In the genomic region with DNA sequence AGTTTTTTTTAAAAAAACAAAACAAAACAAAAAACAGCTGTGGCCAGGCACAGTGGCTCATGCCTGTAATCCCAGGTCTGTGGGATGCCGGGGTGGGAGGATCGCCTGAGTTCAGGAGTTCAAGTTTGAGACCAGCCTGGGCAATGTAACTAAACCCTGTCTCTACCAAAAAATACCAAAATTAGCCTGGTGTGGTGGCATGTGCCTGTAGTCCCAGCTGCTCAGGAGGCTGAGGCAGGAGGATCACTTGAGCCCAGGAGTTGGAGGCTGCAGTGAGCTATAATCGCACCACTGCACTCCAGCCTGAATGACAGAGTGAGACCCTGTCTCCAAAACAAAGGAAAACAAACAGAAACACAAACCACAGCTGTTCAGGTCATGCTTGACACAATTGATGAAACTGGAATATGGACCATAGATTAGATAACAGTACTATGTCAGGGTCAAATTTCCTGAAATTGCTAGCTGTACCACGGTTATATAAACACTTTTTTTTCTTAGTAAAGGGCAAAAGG, we compare ENCODE assay signal across 1 cellular context.
A peak's percentile ranks its signal among the peaks of the same experiment; 100 is the strongest.
TF ChIP-seq lines count a peak whose summit lies in the region.

No MANE protein-coding gene starts in this region.

TF ChIP-seq in HepG2, 621 proteins besides CTCF, POLR2A, EP300 and RAD21 (continued from another document and continues in another):
- 0 out of 2 replicates have a peak, but pooled peaks have one; percentile 25 for TF ChIP-seq ZNF512B (CRISPR knock-in tag; IDR thresholded peaks at IDR 0.05; ENCODE audit: borderline replicate concordance)
- no peak for TF ChIP-seq RBFOX2 (IDR thresholded peaks at IDR 0.05; ENCODE audit: low read depth, low read length)
- TF ChIP-seq, protein P1, sequence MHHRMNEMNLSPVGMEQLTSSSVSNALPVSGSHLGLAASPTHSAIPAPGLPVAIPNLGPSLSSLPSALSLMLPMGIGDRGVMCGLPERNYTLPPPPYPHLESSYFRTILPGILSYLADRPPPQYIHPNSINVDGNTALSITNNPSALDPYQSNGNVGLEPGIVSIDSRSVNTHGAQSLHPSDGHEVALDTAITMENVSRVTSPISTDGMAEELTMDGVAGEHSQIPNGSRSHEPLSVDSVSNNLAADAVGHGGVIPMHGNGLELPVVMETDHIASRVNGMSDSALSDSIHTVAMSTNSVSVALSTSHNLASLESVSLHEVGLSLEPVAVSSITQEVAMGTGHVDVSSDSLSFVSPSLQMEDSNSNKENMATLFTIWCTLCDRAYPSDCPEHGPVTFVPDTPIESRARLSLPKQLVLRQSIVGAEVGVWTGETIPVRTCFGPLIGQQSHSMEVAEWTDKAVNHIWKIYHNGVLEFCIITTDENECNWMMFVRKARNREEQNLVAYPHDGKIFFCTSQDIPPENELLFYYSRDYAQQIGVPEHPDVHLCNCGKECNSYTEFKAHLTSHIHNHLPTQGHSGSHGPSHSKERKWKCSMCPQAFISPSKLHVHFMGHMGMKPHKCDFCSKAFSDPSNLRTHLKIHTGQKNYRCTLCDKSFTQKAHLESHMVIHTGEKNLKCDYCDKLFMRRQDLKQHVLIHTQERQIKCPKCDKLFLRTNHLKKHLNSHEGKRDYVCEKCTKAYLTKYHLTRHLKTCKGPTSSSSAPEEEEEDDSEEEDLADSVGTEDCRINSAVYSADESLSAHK (CRISPR knock-in tag; IDR thresholded peaks at IDR 0.05; ENCODE audit: borderline replicate concordance) = no peak
- TF ChIP-seq ZNF225 (CRISPR knock-in tag; IDR thresholded peaks at IDR 0.05) = no peak
- TF ChIP-seq ZNF746 (CRISPR knock-in tag; IDR thresholded peaks at IDR 0.05) = peak; percentile 51; the same call in 1 of the 2 replicates
- peak; percentile 77 for TF ChIP-seq TFE3 (CRISPR knock-in tag; IDR thresholded peaks at IDR 0.05)
- TF ChIP-seq, protein P2, sequence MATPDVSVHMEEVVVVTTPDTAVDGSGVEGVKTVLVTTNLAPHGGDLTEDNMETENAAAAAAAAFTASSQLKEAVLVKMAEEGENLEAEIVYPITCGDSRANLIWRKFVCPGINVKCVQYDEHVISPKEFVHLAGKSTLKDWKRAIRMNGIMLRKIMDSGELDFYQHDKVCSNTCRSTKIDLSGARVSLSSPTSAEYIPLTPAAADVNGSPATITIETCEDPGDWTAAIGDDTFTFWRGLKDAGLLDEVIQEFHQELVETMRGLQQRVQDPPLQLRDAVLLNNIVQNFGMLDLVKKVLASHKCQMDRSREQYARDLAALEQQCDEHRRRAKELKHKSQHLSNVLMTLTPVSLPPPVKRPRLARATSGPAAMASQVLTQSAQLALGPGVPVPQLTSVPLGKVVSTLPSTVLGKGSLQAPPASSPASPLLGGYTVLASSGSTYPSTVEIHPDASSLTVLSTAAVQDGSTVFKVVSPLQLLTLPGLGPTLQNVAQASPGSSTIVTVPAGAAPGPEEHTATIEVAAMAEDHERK (CRISPR knock-in tag; IDR thresholded peaks at IDR 0.05; ENCODE audit: low read depth) = no peak
- TF ChIP-seq LBX2 (CRISPR knock-in tag; IDR thresholded peaks at IDR 0.05; ENCODE audit: borderline replicate concordance) = no peak
- no peak for TF ChIP-seq ZNF251 (CRISPR knock-in tag; IDR thresholded peaks at IDR 0.05)
- no peak for TF ChIP-seq NCOA5 (CRISPR knock-in tag; IDR thresholded peaks at IDR 0.05)
- TF ChIP-seq NCOA2 (CRISPR knock-in tag; IDR thresholded peaks at IDR 0.05) = peak; percentile 93
- TF ChIP-seq PCBP1 (IDR thresholded peaks at IDR 0.05; ENCODE audit: borderline replicate concordance, low read depth, low read length) = no peak
- peak; percentile 34 for TF ChIP-seq ZNF781 (CRISPR knock-in tag; IDR thresholded peaks at IDR 0.05; ENCODE audit: borderline replicate concordance, not compliant biosample characterization)
- TF ChIP-seq ZSCAN29 (CRISPR knock-in tag; conservative IDR thresholded peaks at IDR 0.05) = no peak
- TF ChIP-seq EEA1 (CRISPR knock-in tag; IDR thresholded peaks at IDR 0.05; ENCODE audit: borderline replicate concordance) = no peak
- TF ChIP-seq ZSCAN9 (CRISPR knock-in tag; IDR thresholded peaks at IDR 0.05; ENCODE audit: borderline replicate concordance) = 0 out of 2 replicates have a peak, but pooled peaks have one; percentile 18
- no peak for TF ChIP-seq GPN1 (CRISPR knock-in tag; IDR thresholded peaks at IDR 0.05; ENCODE audit: borderline replicate concordance)
- TF ChIP-seq BORCS8-MEF2B (CRISPR knock-in tag; IDR thresholded peaks at IDR 0.05) = no peak
- TF ChIP-seq ZNF318 (CRISPR knock-in tag; IDR thresholded peaks at IDR 0.05) = no peak
- peak; percentile 67; the same call in 1 of the 2 replicates for TF ChIP-seq ETV5 (CRISPR knock-in tag; IDR thresholded peaks at IDR 0.05; ENCODE audit: borderline replicate concordance)
- no peak for TF ChIP-seq ZNF775 (CRISPR knock-in tag; IDR thresholded peaks at IDR 0.05; ENCODE audit: borderline replicate concordance)
- 0 out of 2 replicates have a peak, but pooled peaks have one; percentile 39 for TF ChIP-seq ATF1 (CRISPR knock-in tag; IDR thresholded peaks at IDR 0.05)
- peak; percentile 94 for TF ChIP-seq ZNF710 (CRISPR knock-in tag; IDR thresholded peaks at IDR 0.05; ENCODE audit: borderline replicate concordance)
- TF ChIP-seq ZNF672 (CRISPR knock-in tag; IDR thresholded peaks at IDR 0.05) = no peak
- TF ChIP-seq ZNF737 (CRISPR knock-in tag; IDR thresholded peaks at IDR 0.05; ENCODE audit: borderline replicate concordance) = no peak
- TF ChIP-seq ZMYM3 (CRISPR knock-in tag; IDR thresholded peaks at IDR 0.05) = peak; percentile 100
- TF ChIP-seq SRY (CRISPR knock-in tag; IDR thresholded peaks at IDR 0.05) = peak; percentile 49; the same call in 1 of the 2 replicates
- TF ChIP-seq ZBTB1 (CRISPR knock-in tag; IDR thresholded peaks at IDR 0.05; ENCODE audit: borderline replicate concordance) = no peak
- no peak for TF ChIP-seq ZNF329 (CRISPR knock-in tag; IDR thresholded peaks at IDR 0.05; ENCODE audit: low read depth)
- TF ChIP-seq ZNF510 (CRISPR knock-in tag; IDR thresholded peaks at IDR 0.05; ENCODE audit: low read depth) = no peak
- peak; percentile 60; the same call in 1 of the 2 replicates for TF ChIP-seq ZNF350 (CRISPR knock-in tag; IDR thresholded peaks at IDR 0.05; ENCODE audit: borderline replicate concordance, low read depth)
- no peak for TF ChIP-seq ZBTB38 (CRISPR knock-in tag; IDR thresholded peaks at IDR 0.05)
- peak; percentile 95 for TF ChIP-seq NR2F2 (IDR thresholded peaks at IDR 0.05; ENCODE audit: borderline replicate concordance, low read depth)
- TF ChIP-seq ARID3A (IDR thresholded peaks at IDR 0.05; ENCODE audit: low read depth, low read length) = peak; percentile 97
- no peak for TF ChIP-seq NFE2 (CRISPR knock-in tag; IDR thresholded peaks at IDR 0.05)
- no peak for TF ChIP-seq AGO2 (optimal IDR thresholded peaks at IDR 0.05; ENCODE audit: low read depth, low read length)
